14 cellular contexts compared by ENCODE assay signal in the genomic region with DNA sequence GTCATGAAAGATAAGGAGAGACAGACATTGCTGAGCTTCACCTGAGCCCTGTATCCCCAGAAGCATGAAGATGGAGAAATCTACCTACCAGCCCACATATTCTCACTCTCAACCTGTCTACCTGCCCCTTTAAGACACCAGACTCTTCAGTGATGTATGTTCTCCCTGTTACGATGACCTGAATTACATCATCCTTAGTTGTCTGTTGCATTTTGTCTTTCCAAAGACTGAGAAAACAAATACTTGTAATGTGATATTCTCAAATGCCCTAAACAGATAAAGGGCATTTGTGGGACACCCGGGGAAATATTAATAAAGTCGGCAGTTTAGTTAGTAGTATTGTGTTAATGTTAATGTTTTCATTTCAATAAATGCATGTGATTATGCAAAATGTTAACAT.
"Had no signal": no experiment of that assay in that cellular context is flagged by ENCODE, and none has a peak within 500 bp of the region (broad histone marks: within the 10 kb centered on the region; RNA-seq: fewer than 3 reads in every experiment).

No MANE protein-coding gene starts in this region.

- FAIRE-seq: keratinocyte, TTC549 had no signal

- H3K27ac ChIP-seq: esophagus muscularis mucosa, gastrocnemius medialis, left ventricle myocardium inferior, stomach had no signal

- ATAC-seq: gastrocnemius medialis had no signal

- H3K4me1 Mint-ChIP-seq: activated naive CD4-positive, alpha-beta T cell treated with anti-CD3 and anti-CD28 coated beads, Interleukin-2, amount 50 U/mL, for 24 hours had no signal

- H3K9me3 ChIP-seq: esophagus muscularis mucosa, gastrocnemius medialis, left ventricle myocardium inferior, stomach had no signal

- H3K36me3 Mint-ChIP-seq: activated naive CD4-positive, alpha-beta T cell treated with anti-CD3 and anti-CD28 coated beads, Interleukin-2, amount 50 U/mL, for 24 hours had no signal

- H3K27ac Mint-ChIP-seq: activated naive CD4-positive, alpha-beta T cell treated with anti-CD3 and anti-CD28 coated beads, Interleukin-2, amount 50 U/mL, for 24 hours had no signal

- H3K27me3 ChIP-seq: esophagus muscularis mucosa, gastrocnemius medialis, stomach had no signal

- H3K36me3 ChIP-seq: esophagus muscularis mucosa, gastrocnemius medialis, left ventricle myocardium inferior, stomach had no signal

- H3K4me3 Mint-ChIP-seq: activated naive CD4-positive, alpha-beta T cell treated with anti-CD3 and anti-CD28 coated beads, Interleukin-2, amount 50 U/mL, for 24 hours had no signal

- H3K4me3 ChIP-seq: esophagus muscularis mucosa, gastrocnemius medialis, left ventricle myocardium inferior, stomach had no signal

- H3K4me1 ChIP-seq: gastrocnemius medialis, left ventricle myocardium inferior, stomach had no signal

- DNase-seq: activated CD4-positive, alpha-beta T cell treated with anti-CD3 and anti-CD28 coated beads, Interleukin-2, amount 50 U/mL, for 1 hour; activated T-cell treated with anti-CD3 and anti-CD28 coated beads, Interleukin-2, amount 50 U/mL, for 1 hour; amygdala; gastrocnemius medialis; left ventricle myocardium inferior; mesenchymal stem cell; stimulated activated CD4-positive, alpha-beta T cell treated with anti-CD3 and anti-CD28 coated beads, Interleukin-15, amount 100 ng/mL, for 24 hours; stimulated activated CD4-positive, alpha-beta T cell treated with anti-CD3 and anti-CD28 coated beads, Interleukin-4, amount 100 ng/mL, for 4 hours; stomach; T-helper 2 cell had no signal
